In genomic region chr7:156140447-156140846, GRCh38 we compare ENCODE assay signal across 8 cellular contexts.
"Had no signal": no experiment of that assay in that cellular context is flagged by ENCODE, and none has a peak within 500 bp of the region (broad histone marks: within the 10 kb centered on the region; RNA-seq: fewer than 3 reads in every experiment).

No MANE protein-coding gene starts in this region.

- H3K36me3 Mint-ChIP-seq: IgD-negative memory B cell had no signal

- H3K4me3 ChIP-seq: GM23338 had no signal

- FAIRE-seq: H1, H54, HTR-8/SVneo had no signal

- H3K27ac Mint-ChIP-seq: GM23338, H9, IgD-negative memory B cell had no signal

- H3K4me2 ChIP-seq: GM23338 had no signal

- H3K4me3 Mint-ChIP-seq: GM23338, H9, IgD-negative memory B cell had no signal

- DNase-seq: H9, HCEC 1CT, KBM-7 had no signal

- H2AFZ ChIP-seq: GM23338 had no signal

- ATAC-seq: GM23338 had no signal

- H3K4me1 Mint-ChIP-seq: GM23338, IgD-negative memory B cell had no signal
